ENCODE assay signal across 10 cellular contexts in the genomic region with DNA sequence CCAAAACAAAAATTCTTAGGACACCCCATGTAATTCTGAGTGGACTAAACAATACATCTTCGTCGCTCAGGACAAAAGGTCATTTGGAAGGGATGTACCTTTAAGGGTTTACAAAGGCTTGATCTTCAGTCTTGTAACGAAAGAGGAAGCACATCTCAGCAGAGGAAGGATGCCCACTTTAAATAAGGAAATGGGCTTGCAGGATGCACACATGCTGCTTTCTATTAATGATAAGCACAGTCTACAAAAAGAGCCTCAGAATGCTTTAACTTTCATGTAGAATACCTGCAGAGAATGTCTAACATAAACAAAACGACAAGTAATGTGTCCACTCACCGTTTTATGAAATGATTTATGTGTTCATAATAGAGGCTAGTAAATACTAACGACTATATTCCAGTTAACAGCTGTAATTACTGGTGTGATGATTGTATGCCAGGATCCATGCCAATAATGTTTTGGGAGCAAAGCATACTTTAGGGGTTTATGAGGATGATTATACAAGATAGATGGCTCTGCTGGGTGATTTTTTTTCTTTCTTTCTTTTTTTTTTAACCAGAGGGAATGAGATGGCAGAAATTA.
DNase-seq lines count a peak whose midpoint lies in the region; ATAC-seq and TF ChIP-seq lines count a peak whose summit lies in the region.
"Had no signal": no experiment of that assay in that cellular context is flagged by ENCODE, and none has a peak within 500 bp of the region (broad histone marks: within the 10 kb centered on the region; RNA-seq: fewer than 3 reads in every experiment).

No MANE protein-coding gene starts in this region.

- BruUV-seq in Calu3 (replicated peaks; lab: Mats Ljungman, UMichigan): no TSS peak

- WGBS in suprapubic skin: 41% methylated on average over 6 of the region's 6 CpGs

- no peaks in the 10 kb centered on the region for H3K36me3 Mint-ChIP-seq in activated naive CD8-positive, alpha-beta T cell treated with anti-CD3 and anti-CD28 coated beads, Interleukin-2, amount 10 ng/mL, durations not matched to agents 7 days and 5 days
- no peaks in the 10 kb centered on the region for H3K36me3 Mint-ChIP-seq in activated naive CD8-positive, alpha-beta T cell treated with anti-CD3 and anti-CD28 coated beads, Interleukin-2, amount 50 U/mL, for 24 hours (ENCODE audit: low read depth)
- peaks cover 0 to 3% of the 10 kb centered on the region in 2 donors for H3K36me3 Mint-ChIP-seq in stimulated activated naive B cell treated with anti-CD40 and anti-IgM and Interleukin-4, amounts not matched to agents 10 μg/mL and 1 μg/mL and 100 μg/mL, for 72 hours
- no peaks in the 10 kb centered on the region for H3K36me3 Mint-ChIP-seq in CD4-positive, alpha-beta memory T cell
- H3K36me3 Mint-ChIP-seq in Calu3 (ENCODE audit: insufficient read depth, unreplicated experiment): no peaks in the 10 kb centered on the region

- CTCF ChIA-PET in CD4-positive, alpha-beta memory T cell (lab: Charles Lee; ENCODE audit: partially characterized antibody): interaction anchor here (1.2 kb wide), 1 partner anchor 11 kb away, joined by 3 read pairs; no protein-coding TSS in a partner anchor
- CTCF ChIA-PET in Calu3 (lab: Charles Lee): no interaction called here

- ATAC-seq in activated naive CD8-positive, alpha-beta T cell treated with anti-CD3 and anti-CD28 coated beads, Interleukin-2, amount 10 ng/mL, durations not matched to agents 7 days and 5 days (ENCODE audit: low read depth): no peak
- no peak for ATAC-seq in activated naive CD8-positive, alpha-beta T cell treated with anti-CD3 and anti-CD28 coated beads, Interleukin-2, amount 50 U/mL, for 24 hours
- peak; percentile 78 for ATAC-seq in HG03378 (IDR thresholded peaks at IDR 0.05; ENCODE audit: unreplicated experiment)
- ATAC-seq in stimulated activated naive B cell treated with anti-CD40 and anti-IgM and Interleukin-4, amounts not matched to agents 10 μg/mL and 1 μg/mL and 100 μg/mL, for 72 hours (replicated peaks): peak; percentile 83 to 91

- no peaks in the 10 kb centered on the region for H3K27me3 Mint-ChIP-seq in activated naive CD8-positive, alpha-beta T cell treated with anti-CD3 and anti-CD28 coated beads, Interleukin-2, amount 10 ng/mL, durations not matched to agents 7 days and 5 days
- no peaks in the 10 kb centered on the region for H3K27me3 Mint-ChIP-seq in activated naive CD8-positive, alpha-beta T cell treated with anti-CD3 and anti-CD28 coated beads, Interleukin-2, amount 50 U/mL, for 24 hours
- no peaks in the 10 kb centered on the region for H3K27me3 Mint-ChIP-seq in stimulated activated naive B cell treated with anti-CD40 and anti-IgM and Interleukin-4, amounts not matched to agents 10 μg/mL and 1 μg/mL and 100 μg/mL, for 72 hours
- no peaks in the 10 kb centered on the region for H3K27me3 Mint-ChIP-seq in CD4-positive, alpha-beta memory T cell
- no peaks in the 10 kb centered on the region for H3K27me3 Mint-ChIP-seq in Calu3 (ENCODE audit: unreplicated experiment)

- no peak overlapping the region for H3K27ac Mint-ChIP-seq in activated naive CD8-positive, alpha-beta T cell treated with anti-CD3 and anti-CD28 coated beads, Interleukin-2, amount 10 ng/mL, durations not matched to agents 7 days and 5 days
- no peak overlapping the region for H3K27ac Mint-ChIP-seq in activated naive CD8-positive, alpha-beta T cell treated with anti-CD3 and anti-CD28 coated beads, Interleukin-2, amount 50 U/mL, for 24 hours
- no peak overlapping the region for H3K27ac Mint-ChIP-seq in stimulated activated naive B cell treated with anti-CD40 and anti-IgM and Interleukin-4, amounts not matched to agents 10 μg/mL and 1 μg/mL and 100 μg/mL, for 72 hours
- H3K27ac Mint-ChIP-seq in CD4-positive, alpha-beta memory T cell: no peak overlapping the region
- no peak overlapping the region for H3K27ac Mint-ChIP-seq in Calu3 (ENCODE audit: unreplicated experiment)

- no peaks in the 10 kb centered on the region for H3K36me3 ChIP-seq in CD4-positive, alpha-beta memory T cell (ENCODE audit: insufficient read depth, low read length)
- no peaks in the 10 kb centered on the region for H3K36me3 ChIP-seq in suprapubic skin

- POLR2A ChIA-PET in activated naive CD8-positive, alpha-beta T cell treated with anti-CD3 and anti-CD28 coated beads, Interleukin-2, amount 10 ng/mL, durations not matched to agents 7 days and 5 days (lab: Charles Lee): no interaction called here
- POLR2A ChIA-PET in CD4-positive, alpha-beta memory T cell (lab: Charles Lee; ENCODE audit: partially characterized antibody): no interaction called here

- peaks cover 5% of the 10 kb centered on the region for H3K4me1 ChIP-seq in CD4-positive, alpha-beta memory T cell (ENCODE audit: insufficient read depth, low read length)
- peaks cover 10% of the 10 kb centered on the region for H3K4me1 ChIP-seq in suprapubic skin

- H3K9me3 ChIP-seq in CD4-positive, alpha-beta memory T cell (ENCODE audit: control insufficient read depth in 1 of 2, low read length in 2 of 2): no peaks in the 10 kb centered on the region
- H3K9me3 ChIP-seq in suprapubic skin: no peaks in the 10 kb centered on the region

- intact Hi-C loops in CD4-positive, alpha-beta memory T cell (cut with micrococcal nuclease): no loop called here
- intact Hi-C loops in Calu3 (cut with micrococcal nuclease; ENCODE audit: unreplicated experiment): no loop called here

- H3K27ac ChIP-seq in CD4-positive, alpha-beta memory T cell (ENCODE audit: low read depth, low read length): no peak overlapping the region
- H3K27ac ChIP-seq in suprapubic skin: no peak overlapping the region

- TF ChIP-seq EP300 in suprapubic skin (IDR thresholded peaks at IDR 0.05): no peak

- H3K4me3 ChIP-seq in CD4-positive, alpha-beta memory T cell (ENCODE audit: low read length in 2 of 2): no peak overlapping the region
- H3K4me3 ChIP-seq in suprapubic skin: no peak overlapping the region

- H3K4me1 Mint-ChIP-seq in activated naive CD8-positive, alpha-beta T cell treated with anti-CD3 and anti-CD28 coated beads, Interleukin-2, amount 10 ng/mL, durations not matched to agents 7 days and 5 days: peaks cover 11% of the 10 kb centered on the region
- H3K4me1 Mint-ChIP-seq in activated naive CD8-positive, alpha-beta T cell treated with anti-CD3 and anti-CD28 coated beads, Interleukin-2, amount 50 U/mL, for 24 hours: peaks cover 21% of the 10 kb centered on the region
- peaks cover 3 to 14% of the 10 kb centered on the region in 2 donors for H3K4me1 Mint-ChIP-seq in stimulated activated naive B cell treated with anti-CD40 and anti-IgM and Interleukin-4, amounts not matched to agents 10 μg/mL and 1 μg/mL and 100 μg/mL, for 72 hours
- peaks cover 10 to 13% (median 10%) of the 10 kb centered on the region in 4 donors for H3K4me1 Mint-ChIP-seq in CD4-positive, alpha-beta memory T cell
- peaks cover 9% of the 10 kb centered on the region for H3K4me1 Mint-ChIP-seq in Calu3 (ENCODE audit: low read depth, unreplicated experiment)

- no peaks in the 10 kb centered on the region for H3K27me3 ChIP-seq in CD4-positive, alpha-beta memory T cell (ENCODE audit: insufficient read depth, low read length)
- no peaks in the 10 kb centered on the region for H3K27me3 ChIP-seq in suprapubic skin

- no peaks in the 10 kb centered on the region for H3K9me3 Mint-ChIP-seq in activated naive CD8-positive, alpha-beta T cell treated with anti-CD3 and anti-CD28 coated beads, Interleukin-2, amount 10 ng/mL, durations not matched to agents 7 days and 5 days
- no peaks in the 10 kb centered on the region for H3K9me3 Mint-ChIP-seq in activated naive CD8-positive, alpha-beta T cell treated with anti-CD3 and anti-CD28 coated beads, Interleukin-2, amount 50 U/mL, for 24 hours
- no peaks in the 10 kb centered on the region for H3K9me3 Mint-ChIP-seq in stimulated activated naive B cell treated with anti-CD40 and anti-IgM and Interleukin-4, amounts not matched to agents 10 μg/mL and 1 μg/mL and 100 μg/mL, for 72 hours
- peaks cover 0 to 2% (median 0%) of the 10 kb centered on the region in 8 donors for H3K9me3 Mint-ChIP-seq in CD4-positive, alpha-beta memory T cell
- H3K9me3 Mint-ChIP-seq in Calu3 (ENCODE audit: low read depth, unreplicated experiment): no peaks in the 10 kb centered on the region
- H3K9me3 Mint-ChIP-seq: nephron had no signal

- DNase-seq in activated naive CD8-positive, alpha-beta T cell treated with anti-CD3 and anti-CD28 coated beads, Interleukin-2, amount 10 ng/mL, durations not matched to agents 7 days and 5 days: no peak
- no peak for DNase-seq in activated naive CD8-positive, alpha-beta T cell treated with anti-CD3 and anti-CD28 coated beads, Interleukin-2, amount 50 U/mL, for 24 hours
- peak; percentile 1 to 85 for DNase-seq in NOMO-1 (lab: John Stamatoyannopoulos, UW; ENCODE audit: unreplicated experiment in 2 of 2)
- DNase-seq in stimulated activated naive B cell treated with anti-CD40 and anti-IgM and Interleukin-4, amounts not matched to agents 10 μg/mL and 1 μg/mL and 100 μg/mL, for 72 hours: no peak
- DNase-seq in CD4-positive, alpha-beta memory T cell: no peak
- DNase-seq in Calu3: no peak
- DNase-seq in suprapubic skin (ENCODE audit: low spot score in 2 of 2): no peak
- DNase-seq: NCI-H82 had no signal

- TF ChIP-seq CTCF in Calu3 (IDR thresholded peaks at IDR 0.05; ENCODE audit: unreplicated experiment) (no peak), suprapubic skin (IDR thresholded peaks at IDR 0.05) (no peak)

- TF ChIP-seq POLR2A in suprapubic skin (IDR thresholded peaks at IDR 0.05): no peak

- H3K4me3 Mint-ChIP-seq in activated naive CD8-positive, alpha-beta T cell treated with anti-CD3 and anti-CD28 coated beads, Interleukin-2, amount 10 ng/mL, durations not matched to agents 7 days and 5 days: peak overlapping the region; percentile 1
- no peak overlapping the region for H3K4me3 Mint-ChIP-seq in activated naive CD8-positive, alpha-beta T cell treated with anti-CD3 and anti-CD28 coated beads, Interleukin-2, amount 50 U/mL, for 24 hours
- H3K4me3 Mint-ChIP-seq in stimulated activated naive B cell treated with anti-CD40 and anti-IgM and Interleukin-4, amounts not matched to agents 10 μg/mL and 1 μg/mL and 100 μg/mL, for 72 hours: no peak overlapping the region
- no peak overlapping the region for H3K4me3 Mint-ChIP-seq in CD4-positive, alpha-beta memory T cell
- H3K4me3 Mint-ChIP-seq in Calu3 (ENCODE audit: low read depth, unreplicated experiment): no peak overlapping the region
- H3K4me3 Mint-ChIP-seq: nephron had no signal

Comparison
In these comparisons a context has a peak if more than half of its experiments do, and no peak if none do; other contexts are left out.
1. ATAC-seq: peak in HG03378 (single experiment) and stimulated activated naive B cell treated with anti-CD40 and anti-IgM and Interleukin-4, amounts not matched to agents 10 μg/mL and 1 μg/mL and 100 μg/mL, for 72 hours (2 of 2); none in activated naive CD8-positive, alpha-beta T cell treated with anti-CD3 and anti-CD28 coated beads, Interleukin-2, amount 10 ng/mL, durations not matched to agents 7 days and 5 days (single experiment) and activated naive CD8-positive, alpha-beta T cell treated with anti-CD3 and anti-CD28 coated beads, Interleukin-2, amount 50 U/mL, for 24 hours (single experiment).
2. DNase-seq: peak in NOMO-1 (2 of 2); none in activated naive CD8-positive, alpha-beta T cell treated with anti-CD3 and anti-CD28 coated beads, Interleukin-2, amount 10 ng/mL, durations not matched to agents 7 days and 5 days (single experiment), activated naive CD8-positive, alpha-beta T cell treated with anti-CD3 and anti-CD28 coated beads, Interleukin-2, amount 50 U/mL, for 24 hours (single experiment), stimulated activated naive B cell treated with anti-CD40 and anti-IgM and Interleukin-4, amounts not matched to agents 10 μg/mL and 1 μg/mL and 100 μg/mL, for 72 hours (single experiment), CD4-positive, alpha-beta memory T cell (0 of 5), Calu3 (single experiment) and suprapubic skin (0 of 2).